In genomic region chr3:146326875-146327543, GRCh38 we compare ENCODE assay signal across 8 cellular contexts.
DNase-seq lines count a peak whose midpoint lies in the region; ATAC-seq, FAIRE-seq and TF ChIP-seq lines count a peak whose summit lies in the region.

No MANE protein-coding gene starts in this region.

- BruUV-seq in HepG2 (replicated peaks; lab: Mats Ljungman, UMichigan) = no TSS peak

- 25% methylated on average over 4 of the region's 4 CpGs for WGBS in HepG2 (ENCODE audit: low lambda C conversion rate)

- TF ChIP-seq EP300 in HepG2 (IDR thresholded peaks at IDR 0.05; ENCODE audit: low read depth in 2 of 2, low read length in 2 of 2) (no peak), HepG2 (CRISPR knock-in tag; IDR thresholded peaks at IDR 0.05; ENCODE audit: borderline replicate concordance) (no peak)

- H3K4me1 ChIP-seq in HepG2 (ENCODE audit: insufficient read depth, low read length) = peaks cover 10% of the 10 kb centered on the region; the same call in 1 of the 2 replicates

- H3K4me3 ChIP-seq in HepG2 (replicated peaks in 1 of 3; ENCODE audit: insufficient read depth in 1 of 3, low read depth in 2 of 3, low read length in 3 of 3) = no peak overlapping the region

- DNase-seq in EH (ENCODE audit: low read depth) = peak; percentile 74
- peak; percentile 3 for DNase-seq in NCI-H1694 (lab: John Stamatoyannopoulos, UW)
- peak; percentile 33 to 76 for DNase-seq in T47D (ENCODE audit: low read depth in 1 of 2, low spot score in 1 of 2)
- DNase-seq in HepG2 (ENCODE audit: low spot score) = peak; percentile 46

- POLR2A ChIA-PET in HepG2 (lab: Yijun Ruan, JAX) = interaction anchor here (1.0 to 1.4 kb wide), 4 partner anchors 104 to 251 kb away, joined by 3 to 9 read pairs (median 6); no protein-coding TSS in a partner anchor

- TF ChIP-seq POLR2A in HepG2 (IDR thresholded peaks at IDR 0.05; ENCODE audit: insufficient read depth in 1 of 2, low read depth in 2 of 2, low read length in 2 of 2) = no peak

- intact Hi-C loops in HepG2 (cut with micrococcal nuclease; ENCODE audit: unreplicated experiment) = loop anchor here (1.0 to 5.0 kb wide), 7 partner anchors 105 to 551 kb away; no protein-coding TSS in a partner anchor

- H3K9me3 ChIP-seq in HepG2 (ENCODE audit: low read length) = no peaks in the 10 kb centered on the region

- peak; percentile 67 for TF ChIP-seq RAD21 in HepG2 (CRISPR knock-in tag; IDR thresholded peaks at IDR 0.05)

- H3K27ac ChIP-seq in HepG2 (ENCODE audit: extremely low read length, insufficient read depth, low read length) = no peak overlapping the region

- H3K79me2 ChIP-seq in HepG2 (ENCODE audit: insufficient read depth, low read length) = no peaks in the 10 kb centered on the region

- no peaks in the 10 kb centered on the region for H4K20me1 ChIP-seq in HepG2 (ENCODE audit: insufficient read depth, low read length)

- FAIRE-seq in HepG2 (lab: Jason Lieb, UNC) = peak; percentile 52

- ATAC-seq in HepG2 (peak; percentile 92), GM18498 (IDR thresholded peaks at IDR 0.05; ENCODE audit: unreplicated experiment) (no peak), HG02571 (IDR thresholded peaks at IDR 0.05; ENCODE audit: unreplicated experiment) (no peak), HG03196 (IDR thresholded peaks at IDR 0.05; ENCODE audit: unreplicated experiment) (no peak), HG02840 (IDR thresholded peaks at IDR 0.05; ENCODE audit: low FRiP score, unreplicated experiment) (no peak)

- H3K27me3 ChIP-seq in HepG2 (ENCODE audit: control insufficient read depth in 1 of 2, insufficient read depth in 2 of 2, low read length in 2 of 2) = no peaks in the 10 kb centered on the region; a peak in 1 of 5 replicates

- H3K4me2 ChIP-seq in HepG2 (ENCODE audit: low read depth, low read length) = peak overlapping the region; percentile 76

- H3K9ac ChIP-seq in HepG2 (ENCODE audit: insufficient read depth, low read depth, low read length) = no peak overlapping the region

- H3K36me3 ChIP-seq in HepG2 (replicated peaks in 1 of 2; ENCODE audit: control insufficient read depth in 1 of 2, insufficient read depth in 2 of 2, low read length in 2 of 2) = no peaks in the 10 kb centered on the region

- CTCF ChIA-PET in HepG2 (lab: Yijun Ruan, JAX; ENCODE audit: low intra/inter-chr PET ratio, low total read pairs) = interaction anchor here (1.3 to 3.0 kb wide), 6 partner anchors 104 to 314 kb away, joined by 4 to 41 read pairs (median 8); no protein-coding TSS in a partner anchor

- in situ Hi-C loops in T47D (cut with HindIII; ENCODE audit: low pct_unique_long_range_greater_than_20kb, low sequenced_read_pairs) (no loop called here), HepG2 (cut with HindIII; ENCODE audit: extremely low pct_ligation_motif_present, low pct_unique_long_range_greater_than_20kb) (loop anchor here (5.0 kb wide), 2 partner anchors 110 to 260 kb away; no protein-coding TSS in a partner anchor)

- H2AFZ ChIP-seq in HepG2 (ENCODE audit: low read length) = no peak overlapping the region

- TF ChIP-seq CTCF in HepG2 (CRISPR knock-in tag; IDR thresholded peaks at IDR 0.05) = peak; percentile 77

TF ChIP-seq in HepG2, 621 proteins besides CTCF, POLR2A, EP300 and RAD21:
- TF ChIP-seq RARA (CRISPR knock-in tag; IDR thresholded peaks at IDR 0.05) (no peak), SMC3 (IDR thresholded peaks at IDR 0.05; ENCODE audit: low read length) (peak; percentile 80), STAG1 (CRISPR knock-in tag; IDR thresholded peaks at IDR 0.05) (peak; percentile 84), ARID3A (IDR thresholded peaks at IDR 0.05; ENCODE audit: low read depth, low read length) (0 out of 2 replicates have a peak, but pooled peaks have one; percentile 8)

Comparison
In these comparisons a context has a peak if more than half of its experiments do, and no peak if none do; other contexts are left out.
1. DNase-seq: peak in every context shown above with its lines; median percentile 74 in EH; 54 in T47D; 46 in HepG2; 3 in NCI-H1694.